In the genomic region with DNA sequence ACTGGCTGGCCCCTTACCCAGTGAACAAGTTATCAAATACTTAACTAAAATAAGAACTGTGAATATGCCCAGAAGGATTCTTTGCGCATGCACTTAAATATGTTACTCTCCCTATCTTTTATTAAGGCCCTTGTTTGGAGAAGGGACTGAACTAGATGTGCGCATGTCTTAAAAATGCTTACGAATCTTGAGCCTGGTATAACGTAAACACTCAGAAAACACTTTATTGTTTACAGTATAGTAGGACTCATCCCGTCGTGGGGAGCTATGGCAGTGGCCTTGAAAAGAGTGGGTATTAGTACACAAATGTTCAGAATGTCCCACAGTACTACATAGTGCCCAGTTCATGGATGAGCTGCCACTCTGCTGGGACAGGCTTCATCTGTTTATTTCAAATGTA, we compare ENCODE assay signal across 9 cellular contexts.
DNase-seq lines count a peak whose midpoint lies in the region; ATAC-seq and TF ChIP-seq lines count a peak whose summit lies in the region.
"Had no signal": no experiment of that assay in that cellular context is flagged by ENCODE, and none has a peak within 500 bp of the region (broad histone marks: within the 10 kb centered on the region; RNA-seq: fewer than 3 reads in every experiment).

No MANE protein-coding gene starts in this region.

- H3K27me3 Mint-ChIP-seq in activated T-cell treated with anti-CD3 and anti-CD28 coated beads, Interleukin-2, amount 50 U/mL, for 24 hours = no peaks in the 10 kb centered on the region
- H3K27me3 Mint-ChIP-seq: naive thymus-derived CD8-positive, alpha-beta T cell had no signal

- peak overlapping the region; percentile 53 for H3K4me3 Mint-ChIP-seq in activated T-cell treated with anti-CD3 and anti-CD28 coated beads, Interleukin-2, amount 50 U/mL, for 24 hours
- H3K4me3 Mint-ChIP-seq: naive thymus-derived CD8-positive, alpha-beta T cell had no signal

- H3K9me3 Mint-ChIP-seq in activated T-cell treated with anti-CD3 and anti-CD28 coated beads, Interleukin-2, amount 50 U/mL, for 24 hours = no peaks in the 10 kb centered on the region
- H3K9me3 Mint-ChIP-seq: naive thymus-derived CD8-positive, alpha-beta T cell had no signal

- 74 to 81% (median 78%) methylated on average over 6 of the region's 6 CpGs for WGBS in adrenal gland, 4 donors
- WGBS in ovary, 3 donors = 32 to 52% (median 42%) methylated on average over 6 of the region's 6 CpGs

- H3K9me3 ChIP-seq in adrenal gland (replicated peaks in 1 of 3) = no peaks in the 10 kb centered on the region
- H3K9me3 ChIP-seq in lower lobe of right lung = no peaks in the 10 kb centered on the region
- H3K9me3 ChIP-seq in subcutaneous abdominal adipose tissue (ENCODE audit: control insufficient read depth in 5 of 5, low read length in 5 of 5) = no peaks in the 10 kb centered on the region
- H3K9me3 ChIP-seq in ovary = no peaks in the 10 kb centered on the region

- H3K4me3 ChIP-seq in adrenal gland (no peak overlapping the region), lower lobe of right lung (no peak overlapping the region), subcutaneous abdominal adipose tissue (ENCODE audit: low read depth in 1 of 5, low read length in 5 of 5) (no peak overlapping the region), ovary (no peak overlapping the region)

- peaks cover 32 to 65% of the 10 kb centered on the region in 2 donors for H3K4me1 ChIP-seq in adrenal gland (replicated peaks in 1 of 2)
- peaks cover 66% of the 10 kb centered on the region for H3K4me1 ChIP-seq in lower lobe of right lung
- peaks cover 8 to 94% (median 59%) of the 10 kb centered on the region in 5 donors for H3K4me1 ChIP-seq in subcutaneous abdominal adipose tissue (ENCODE audit: control insufficient read depth in 5 of 5, insufficient read depth in 5 of 5, low read length in 5 of 5)
- peaks cover 11% of the 10 kb centered on the region for H3K4me1 ChIP-seq in ovary (ENCODE audit: insufficient read depth)

- H3K36me3 Mint-ChIP-seq in activated T-cell treated with anti-CD3 and anti-CD28 coated beads, Interleukin-2, amount 50 U/mL, for 24 hours (ENCODE audit: low read depth) = no peaks in the 10 kb centered on the region

- CTCF ChIA-PET in HEK293T (lab: Yijun Ruan, JAX) = interaction anchor here (0.6 to 0.7 kb wide), 2 partner anchors 129 to 184 kb away, joined by 3 read pairs; no protein-coding TSS in a partner anchor

- POLR2A ChIA-PET in HEK293T (lab: Yijun Ruan, JAX) = no interaction called here

- peak overlapping the region in 4 of 5 donors; percentile 33 to 83 (median 54) for H3K27ac ChIP-seq in adrenal gland
- peak overlapping the region; percentile 5 for H3K27ac ChIP-seq in lower lobe of right lung
- H3K27ac ChIP-seq in subcutaneous abdominal adipose tissue (ENCODE audit: low read depth, low read length) = peak overlapping the region; percentile 89
- peak overlapping the region in 1 of 2 donors; percentile 69 for H3K27ac ChIP-seq in ovary

- no peak for TF ChIP-seq EP300 in ovary (IDR thresholded peaks at IDR 0.05)

- H3K36me3 ChIP-seq in adrenal gland (replicated peaks in 1 of 2) = no peaks in the 10 kb centered on the region
- H3K36me3 ChIP-seq in lower lobe of right lung = no peaks in the 10 kb centered on the region
- no peaks in the 10 kb centered on the region for H3K36me3 ChIP-seq in subcutaneous abdominal adipose tissue (ENCODE audit: control insufficient read depth in 5 of 5, insufficient read depth in 5 of 5, low read length in 5 of 5)
- H3K36me3 ChIP-seq in ovary = no peaks in the 10 kb centered on the region

- peak overlapping the region; percentile 86 for H3K27ac Mint-ChIP-seq in activated T-cell treated with anti-CD3 and anti-CD28 coated beads, Interleukin-2, amount 50 U/mL, for 24 hours

- TF ChIP-seq POLR2A in adrenal gland (IDR thresholded peaks at IDR 0.05) = no peak
- no peak for TF ChIP-seq POLR2A in ovary (IDR thresholded peaks at IDR 0.05)

- no peaks in the 10 kb centered on the region for H3K27me3 ChIP-seq in adrenal gland
- no peaks in the 10 kb centered on the region for H3K27me3 ChIP-seq in lower lobe of right lung (ENCODE audit: low read depth)
- no peaks in the 10 kb centered on the region for H3K27me3 ChIP-seq in subcutaneous abdominal adipose tissue (ENCODE audit: control insufficient read depth in 5 of 5, insufficient read depth in 4 of 5, low read length in 5 of 5)
- H3K27me3 ChIP-seq in ovary = no peaks in the 10 kb centered on the region

- peaks cover 47% of the 10 kb centered on the region for H3K4me1 Mint-ChIP-seq in activated T-cell treated with anti-CD3 and anti-CD28 coated beads, Interleukin-2, amount 50 U/mL, for 24 hours (ENCODE audit: low read depth)

- peak overlapping the region in 4 of 5 donors; percentile 1 to 60 (median 8) for H3K9ac ChIP-seq in subcutaneous abdominal adipose tissue (ENCODE audit: low read length in 5 of 5)

- intact Hi-C loops in adrenal gland (cut with DNase I) (no loop called here), lower lobe of right lung (cut with DNase I) (no loop called here), ovary (cut with DNase I) (loop anchor here in 2 of 4 donors (5.0 to 10.0 kb wide), 3 partner anchors 76 to 128 kb away; partner anchors contain the start of gene MAP4K3 (in 2 of the 2))

- no peak for DNase-seq in activated T-cell treated with anti-CD3 and anti-CD28 coated beads, Interleukin-2, amount 50 U/mL, for 24 hours
- DNase-seq in activated T-cell treated with anti-CD3 and anti-CD28 coated beads, Interleukin-2, amount 50 U/mL, for 1 hour = no peak
- DNase-seq in adrenal gland (no peak), lower lobe of right lung (no peak), NCI-H82 (lab: John Stamatoyannopoulos, UW) (no peak), ovary (no peak), HEK293T (ENCODE audit: extremely low spot score) (no peak)
- DNase-seq: naive thymus-derived CD8-positive, alpha-beta T cell had no signal

- TF ChIP-seq CTCF in adrenal gland (IDR thresholded peaks at IDR 0.05) = no peak
- TF ChIP-seq CTCF in lower lobe of right lung (IDR thresholded peaks at IDR 0.05) = no peak
- TF ChIP-seq CTCF in ovary (IDR thresholded peaks at IDR 0.05) = no peak

- no peak for ATAC-seq in lower lobe of right lung
- ATAC-seq: naive thymus-derived CD8-positive, alpha-beta T cell had no signal

TF ChIP-seq in HEK293T, 16 proteins besides CTCF, POLR2A, EP300 and RAD21:
- TF ChIP-seq TARDBP (IDR thresholded peaks at IDR 0.05) (no peak), HDGF (IDR thresholded peaks at IDR 0.05; ENCODE audit: borderline replicate concordance) (no peak), PKNOX1 (IDR thresholded peaks at IDR 0.05) (no peak), SUZ12 (IDR thresholded peaks at IDR 0.05) (no peak), SP1 (IDR thresholded peaks at IDR 0.05) (no peak), ELF4 (IDR thresholded peaks at IDR 0.05) (no peak), NFRKB (IDR thresholded peaks at IDR 0.05) (no peak), FOXK2 (IDR thresholded peaks at IDR 0.05) (no peak), CTBP1 (IDR thresholded peaks at IDR 0.05; ENCODE audit: borderline replicate concordance) (no peak), ZNF384 (IDR thresholded peaks at IDR 0.05) (no peak)
